8 cellular contexts compared by ENCODE assay signal in genomic region chr1:50967416-50968020, GRCh38. TPM values are rescaled to one million over a fixed set of nuclear protein-coding genes. Genes with fewer than 3 reads are reported as not detected.
DNase-seq lines count a peak whose midpoint lies in the region; ATAC-seq lines count a peak whose summit lies in the region.

No MANE protein-coding gene starts in this region.

- H3K4me1 Mint-ChIP-seq in activated CD8-positive, alpha-beta memory T cell treated with anti-CD3 and anti-CD28 coated beads, Interleukin-2, amount 10 ng/mL, durations not matched to agents 7 days and 5 days, result peaks cover 24% of the 10 kb centered on the region
- H3K4me1 Mint-ChIP-seq in naive B cell, result peaks cover 18 to 25% (median 21%) of the 10 kb centered on the region in 3 donors

- H3K4me3 Mint-ChIP-seq in activated CD8-positive, alpha-beta memory T cell treated with anti-CD3 and anti-CD28 coated beads, Interleukin-2, amount 10 ng/mL, durations not matched to agents 7 days and 5 days, result peak overlapping the region; percentile 97
- peak overlapping the region; percentile 86 to 99 (median 96) for H3K4me3 Mint-ChIP-seq in naive B cell

- H3K36me3 Mint-ChIP-seq in activated CD8-positive, alpha-beta memory T cell treated with anti-CD3 and anti-CD28 coated beads, Interleukin-2, amount 10 ng/mL, durations not matched to agents 7 days and 5 days, result peaks cover 9% of the 10 kb centered on the region
- no peaks in the 10 kb centered on the region for H3K36me3 Mint-ChIP-seq in naive B cell

- peak overlapping the region; percentile 97 for H3K27ac Mint-ChIP-seq in activated CD8-positive, alpha-beta memory T cell treated with anti-CD3 and anti-CD28 coated beads, Interleukin-2, amount 10 ng/mL, durations not matched to agents 7 days and 5 days
- H3K27ac Mint-ChIP-seq in naive B cell, result peak overlapping the region in 2 of 6 donors; percentile 87 to 95

- no peak for DNase-seq in activated CD8-positive, alpha-beta memory T cell treated with anti-CD3 and anti-CD28 coated beads, Interleukin-2, amount 10 ng/mL, durations not matched to agents 7 days and 5 days
- DNase-seq in activated CD8-positive, alpha-beta memory T cell treated with anti-CD3 and anti-CD28 coated beads, Interleukin-2, amount 50 U/mL, for 48 hours, result no peak
- DNase-seq in NCI-H446 (lab: John Stamatoyannopoulos, UW), result peak; percentile 32 to 40
- no peak for DNase-seq in naive B cell
- no peak for DNase-seq in posterior cingulate gyrus

- no peak for ATAC-seq in activated CD8-positive, alpha-beta memory T cell treated with anti-CD3 and anti-CD28 coated beads, Interleukin-2, amount 10 ng/mL, durations not matched to agents 7 days and 5 days
- no peak for ATAC-seq in naive B cell (ENCODE audit: low read depth in 2 of 2)
- ATAC-seq in GM21367 (IDR thresholded peaks at IDR 0.05; ENCODE audit: unreplicated experiment), result no peak
- ATAC-seq in activated CD4-positive, CD25-positive, alpha-beta regulatory T cell treated with anti-CD3 and anti-CD28 coated beads, Interleukin-2, amount 50 U/mL, for 24 hours, result no peak

- intact Hi-C loops in posterior cingulate gyrus (cut with DNase I), result loop anchor here (1.0 to 5.0 kb wide), 3 partner anchors 7 to 275 kb away; partner anchors contain the start of gene FAF1

- CTCF ChIA-PET in activated CD8-positive, alpha-beta memory T cell treated with anti-CD3 and anti-CD28 coated beads, Interleukin-2, amount 10 ng/mL, durations not matched to agents 7 days and 5 days (lab: Charles Lee), result interaction anchor here (1.4 to 4.3 kb wide), 5 partner anchors 7 to 268 kb away, joined by 4 to 42 read pairs (median 22); partner anchors contain the start of genes FAF1 and RNF11

- peaks cover 27% of the 10 kb centered on the region for H3K27me3 Mint-ChIP-seq in activated CD8-positive, alpha-beta memory T cell treated with anti-CD3 and anti-CD28 coated beads, Interleukin-2, amount 10 ng/mL, durations not matched to agents 7 days and 5 days
- H3K27me3 Mint-ChIP-seq in naive B cell, result peaks cover 0 to 15% (median 9%) of the 10 kb centered on the region in 3 donors

- H3K9me3 Mint-ChIP-seq in activated CD8-positive, alpha-beta memory T cell treated with anti-CD3 and anti-CD28 coated beads, Interleukin-2, amount 10 ng/mL, durations not matched to agents 7 days and 5 days (ENCODE audit: low read depth), result no peaks in the 10 kb centered on the region
- H3K9me3 Mint-ChIP-seq in naive B cell, result no peaks in the 10 kb centered on the region

- H3K27ac ChIP-seq in cingulate gyrus (ENCODE audit: low read depth, low read length), result peak overlapping the region; percentile 88

RNA-seq across cellular contexts. Expression of gene CDKN2C, which starts 2.5 kb away (rescaled TPM):
- 10 to 100 TPM; 43.6 to 56.5 TPM for total RNA-seq in activated CD8-positive, alpha-beta memory T cell treated with anti-CD3 and anti-CD28 coated beads, Interleukin-2, amount 10 ng/mL, durations not matched to agents 7 days and 5 days
- 1 to 10 TPM in 3 of 6 donors, under 1 TPM in 2, not detected in 1; 0.57 to 1.1 (median 1.1) TPM for polyA plus RNA-seq in naive B cell (ENCODE audit: low read depth in 6 of 6)

RNA-seq across cellular contexts. Expression of gene FAF1, which starts 7.5 kb away (rescaled TPM):
- total RNA-seq in activated CD8-positive, alpha-beta memory T cell treated with anti-CD3 and anti-CD28 coated beads, Interleukin-2, amount 10 ng/mL, durations not matched to agents 7 days and 5 days, result 10 to 100 TPM; 84.4 to 94.4 TPM
- polyA plus RNA-seq in naive B cell (ENCODE audit: low read depth in 6 of 6), result 10 to 100 TPM; 36.4 to 66.5 (median 43.2) TPM

Comparison
In these comparisons a context has a peak if more than half of its experiments do, and no peak if none do; other contexts are left out.
1. DNase-seq: peak in NCI-H446 (2 of 2); none in activated CD8-positive, alpha-beta memory T cell treated with anti-CD3 and anti-CD28 coated beads, Interleukin-2, amount 10 ng/mL, durations not matched to agents 7 days and 5 days (single experiment), activated CD8-positive, alpha-beta memory T cell treated with anti-CD3 and anti-CD28 coated beads, Interleukin-2, amount 50 U/mL, for 48 hours (single experiment), naive B cell (single experiment) and posterior cingulate gyrus (0 of 10).